In the genomic region with DNA sequence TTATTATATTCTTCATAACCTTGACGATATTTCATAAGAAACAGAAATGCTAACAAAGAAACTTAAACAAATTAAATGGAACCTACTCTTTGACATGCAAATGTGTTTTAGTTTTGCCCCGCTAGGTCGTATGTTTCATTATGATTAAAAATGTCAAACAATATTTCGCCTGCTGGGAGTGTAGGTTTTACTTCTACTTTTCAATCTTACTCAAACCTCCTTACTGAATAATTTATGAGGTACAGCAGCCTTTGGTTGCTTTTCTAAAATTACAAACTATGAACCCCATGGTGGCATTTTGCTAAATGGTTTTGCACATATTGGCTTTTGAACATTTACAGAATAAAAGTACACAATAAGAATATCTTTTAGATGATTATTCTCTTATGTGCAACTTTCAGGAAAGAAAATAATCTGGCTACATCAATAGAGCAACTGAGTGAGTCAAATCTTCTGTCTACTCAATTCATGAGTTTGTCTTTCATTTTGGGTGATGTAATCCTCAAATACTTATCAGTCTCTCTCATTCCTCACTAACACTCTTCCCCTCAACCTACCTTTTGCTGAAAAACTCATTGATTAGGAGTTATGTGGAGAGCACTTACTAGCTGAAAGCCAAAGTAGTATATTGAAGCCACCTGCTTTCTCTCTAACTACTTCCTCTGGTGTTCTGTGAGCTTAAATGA, we compare ENCODE assay signal across 14 cellular contexts.
DNase-seq lines count a peak whose midpoint lies in the region; ATAC-seq and TF ChIP-seq lines count a peak whose summit lies in the region.
"Had no signal": no experiment of that assay in that cellular context is flagged by ENCODE, and none has a peak within 500 bp of the region (broad histone marks: within the 10 kb centered on the region; RNA-seq: fewer than 3 reads in every experiment).

No MANE protein-coding gene starts in this region.

- H2AK5ac ChIP-seq in neuronal stem cell (ENCODE audit: low read depth, low read length) = no peak overlapping the region

- CTCF ChIA-PET in CD4-positive, alpha-beta T cell (lab: Charles Lee) = no interaction called here

- no peak overlapping the region for H3K4ac ChIP-seq in neuronal stem cell (ENCODE audit: low read length)

- WGBS in neuronal stem cell (ENCODE audit: extremely low coverage in 2 of 2, insufficient read length in 2 of 2, insufficient replicate concordance in 1 of 2), 2 donors = no CpG with 5 or more reads among the region's 4 CpGs

- H3K4me1 ChIP-seq in neuronal stem cell (ENCODE audit: control insufficient read depth in 2 of 2, insufficient read depth in 1 of 2, low read depth in 1 of 2, low read length in 2 of 2) = no peaks in the 10 kb centered on the region
- H3K4me1 ChIP-seq: gastroesophageal sphincter, vagina had no signal

- H2BK12ac ChIP-seq in neuronal stem cell (ENCODE audit: low read length) = no peak overlapping the region

- peaks cover 18% of the 10 kb centered on the region for H3K4me1 Mint-ChIP-seq in stimulated activated memory B cell treated with anti-CD40 and anti-IgM and Interleukin-4, amounts not matched to agents 10 μg/mL and 1 μg/mL and 100 μg/mL, for 72 hours
- H3K4me1 Mint-ChIP-seq in CD4-positive, alpha-beta T cell (ENCODE audit: low read depth) = no peaks in the 10 kb centered on the region
- H3K4me1 Mint-ChIP-seq: nephron had no signal

- H3K27me3 Mint-ChIP-seq in stimulated activated memory B cell treated with anti-CD40 and anti-IgM and Interleukin-4, amounts not matched to agents 10 μg/mL and 1 μg/mL and 100 μg/mL, for 72 hours = no peaks in the 10 kb centered on the region
- H3K27me3 Mint-ChIP-seq in CD4-positive, alpha-beta T cell = no peaks in the 10 kb centered on the region

- peak overlapping the region; percentile 14 for H3K4me3 Mint-ChIP-seq in stimulated activated memory B cell treated with anti-CD40 and anti-IgM and Interleukin-4, amounts not matched to agents 10 μg/mL and 1 μg/mL and 100 μg/mL, for 72 hours
- no peak overlapping the region for H3K4me3 Mint-ChIP-seq in CD4-positive, alpha-beta T cell
- H3K4me3 Mint-ChIP-seq: nephron had no signal

- H3K27ac Mint-ChIP-seq in stimulated activated memory B cell treated with anti-CD40 and anti-IgM and Interleukin-4, amounts not matched to agents 10 μg/mL and 1 μg/mL and 100 μg/mL, for 72 hours = peak overlapping the region; percentile 71
- no peak overlapping the region for H3K27ac Mint-ChIP-seq in CD4-positive, alpha-beta T cell
- H3K27ac Mint-ChIP-seq: nephron had no signal

- no peak for DNase-seq in NCI-H2227 (lab: John Stamatoyannopoulos, UW; ENCODE audit: unreplicated experiment)
- DNase-seq in CD4-positive, alpha-beta T cell = no peak
- DNase-seq in neuronal stem cell (ENCODE audit: low spot score) = no peak
- DNase-seq: effector CD8-positive, alpha-beta T cell; NCI-H1694; small intestine had no signal

- no peak overlapping the region for H3K9ac ChIP-seq in neuronal stem cell (ENCODE audit: low read depth, low read length, poor library complexity)

- no peak overlapping the region for H4K91ac ChIP-seq in neuronal stem cell (ENCODE audit: low read depth, low read length, poor library complexity)

- H3K27me3 ChIP-seq in CD4-positive, alpha-beta T cell (ENCODE audit: control insufficient read depth, insufficient read depth, low read length) = no peaks in the 10 kb centered on the region
- no peaks in the 10 kb centered on the region for H3K27me3 ChIP-seq in neuronal stem cell (ENCODE audit: control insufficient read depth in 3 of 3, insufficient read depth in 3 of 3, low read depth in 1 of 3, low read length in 3 of 3)
- H3K27me3 ChIP-seq: gastroesophageal sphincter, vagina had no signal

- no peak overlapping the region for H3K23ac ChIP-seq in neuronal stem cell (ENCODE audit: low read depth, low read length, poor library complexity)

- no peak overlapping the region for H2BK15ac ChIP-seq in neuronal stem cell (ENCODE audit: low read length)

- no peak overlapping the region for H4K8ac ChIP-seq in neuronal stem cell (ENCODE audit: low read depth, low read length)

- H3K9me3 Mint-ChIP-seq in stimulated activated memory B cell treated with anti-CD40 and anti-IgM and Interleukin-4, amounts not matched to agents 10 μg/mL and 1 μg/mL and 100 μg/mL, for 72 hours = no peaks in the 10 kb centered on the region
- peaks cover 2% of the 10 kb centered on the region for H3K9me3 Mint-ChIP-seq in CD4-positive, alpha-beta T cell
- H3K9me3 Mint-ChIP-seq: nephron had no signal

- H2AFZ ChIP-seq in neuronal stem cell (ENCODE audit: low read length) = no peak overlapping the region

- TF ChIP-seq CTCF in CD4-positive, alpha-beta T cell (IDR thresholded peaks at IDR 0.05) = no peak

- no peaks in the 10 kb centered on the region for H3K36me3 ChIP-seq in neuronal stem cell (replicated peaks in 1 of 2; ENCODE audit: control insufficient read depth in 2 of 2, insufficient read depth in 2 of 2, low read length in 2 of 2)
- H3K36me3 ChIP-seq: gastroesophageal sphincter, vagina had no signal

- no peak overlapping the region for H3K27ac ChIP-seq in CD4-positive, alpha-beta T cell (ENCODE audit: low read depth, low read length)
- H3K27ac ChIP-seq in neuronal stem cell (replicated peaks; ENCODE audit: low read length) = no peak overlapping the region
- H3K27ac ChIP-seq: gastroesophageal sphincter, vagina had no signal

- no peak overlapping the region for H2BK5ac ChIP-seq in neuronal stem cell (ENCODE audit: low read length)

- ATAC-seq in GM18909 (IDR thresholded peaks at IDR 0.05; ENCODE audit: poor library complexity, unreplicated experiment) (peak; percentile 89), GM21576 (IDR thresholded peaks at IDR 0.05; ENCODE audit: unreplicated experiment) (peak; percentile 97), HG03064 (IDR thresholded peaks at IDR 0.05; ENCODE audit: low read depth, unreplicated experiment) (peak; percentile 94)
- ATAC-seq in stimulated activated memory B cell treated with anti-CD40 and anti-IgM and Interleukin-4, amounts not matched to agents 10 μg/mL and 1 μg/mL and 100 μg/mL, for 72 hours = peak; percentile 85
- no peak for ATAC-seq in CD4-positive, alpha-beta T cell (ENCODE audit: poor library complexity)
- ATAC-seq: gastroesophageal sphincter, Panc1 had no signal

- POLR2A ChIA-PET in CD4-positive, alpha-beta T cell (lab: Charles Lee) = no interaction called here

- H3K9me3 ChIP-seq in CD4-positive, alpha-beta T cell (ENCODE audit: control insufficient read depth, low read length) = no peaks in the 10 kb centered on the region
- H3K9me3 ChIP-seq in neuronal stem cell (replicated peaks in 1 of 2; ENCODE audit: control insufficient read depth in 2 of 2, insufficient read depth in 1 of 2, low read depth in 1 of 2, low read length in 2 of 2) = no peaks in the 10 kb centered on the region
- H3K9me3 ChIP-seq: gastroesophageal sphincter, vagina had no signal

- intact Hi-C loops in CD4-positive, alpha-beta T cell (cut with DNase I, micrococcal nuclease) = no loop called here

- no peak overlapping the region for H3K4me2 ChIP-seq in neuronal stem cell (ENCODE audit: insufficient read depth, low read length, poor library complexity, severe bottlenecking)

- H2BK120ac ChIP-seq in neuronal stem cell (ENCODE audit: low read depth, low read length) = no peak overlapping the region

- no peak overlapping the region for H3K18ac ChIP-seq in neuronal stem cell (ENCODE audit: low read length)

- no peak overlapping the region for H3K14ac ChIP-seq in neuronal stem cell (ENCODE audit: low read length)

- no peak overlapping the region for H3K4me3 ChIP-seq in neuronal stem cell (ENCODE audit: low read length in 2 of 2)
- H3K4me3 ChIP-seq: gastroesophageal sphincter, vagina had no signal

- H3K79me1 ChIP-seq in neuronal stem cell (ENCODE audit: low read depth, low read length) = no peaks in the 10 kb centered on the region

- H3K36me3 Mint-ChIP-seq in stimulated activated memory B cell treated with anti-CD40 and anti-IgM and Interleukin-4, amounts not matched to agents 10 μg/mL and 1 μg/mL and 100 μg/mL, for 72 hours = no peaks in the 10 kb centered on the region
- no peaks in the 10 kb centered on the region for H3K36me3 Mint-ChIP-seq in CD4-positive, alpha-beta T cell (ENCODE audit: low read depth)
